ENCODE assay signal across 1 cellular context in the genomic region with DNA sequence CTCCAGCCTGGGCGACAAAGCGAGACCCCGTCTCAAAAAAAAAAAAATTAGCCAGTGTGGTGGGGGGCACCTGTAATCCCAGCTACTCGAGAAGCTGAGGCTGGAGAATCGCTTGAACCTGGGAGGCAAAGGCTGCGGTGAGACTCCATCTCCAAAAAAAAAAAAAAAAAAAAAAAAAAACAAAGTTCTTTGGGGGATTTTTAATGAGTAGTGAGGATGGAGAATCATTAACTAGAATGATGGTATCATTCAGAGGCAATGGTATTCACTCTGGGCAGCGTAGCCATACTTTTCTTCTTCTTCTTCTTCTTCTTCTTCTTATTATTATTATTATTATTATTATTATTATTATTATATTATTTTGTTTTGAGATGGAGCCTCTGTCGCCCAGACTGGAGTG. TPM values are rescaled to one million over a fixed set of nuclear protein-coding genes. Genes with fewer than 3 reads are reported as not detected.
"Had no signal": no experiment of that assay in that cellular context is flagged by ENCODE, and none has a peak within 500 bp of the region (broad histone marks: within the 10 kb centered on the region; RNA-seq: fewer than 3 reads in every experiment).

No MANE protein-coding gene starts in this region.

RNA-seq across cellular contexts. Expression of gene HAS3, which starts 42.0 kb away (rescaled TPM):
- total RNA-seq: NCI-H460 had no signal
